ENCODE assay signal across 22 cellular contexts in the genomic region with DNA sequence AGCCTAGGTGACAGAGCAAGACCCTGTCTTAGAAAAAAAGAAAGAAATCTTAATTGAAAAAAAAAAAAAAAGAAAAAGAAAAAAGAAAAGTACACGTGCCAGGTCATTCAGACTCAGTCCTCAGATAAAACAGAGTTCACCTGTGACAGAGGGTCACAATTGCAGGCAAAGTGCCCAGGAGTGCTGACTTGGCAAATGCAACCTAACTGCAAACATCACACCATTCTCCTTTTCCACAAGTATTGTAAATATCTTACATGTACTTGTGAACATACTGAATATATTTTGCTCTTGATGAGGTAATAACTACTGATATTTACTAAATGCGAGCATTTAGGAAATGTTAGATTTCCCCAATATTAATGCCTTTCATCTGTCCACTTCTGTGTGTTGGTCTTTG. TPM values are rescaled to one million over a fixed set of nuclear protein-coding genes. Genes with fewer than 3 reads are reported as not detected.
"Had no signal": no experiment of that assay in that cellular context is flagged by ENCODE, and none has a peak within 500 bp of the region (broad histone marks: within the 10 kb centered on the region; RNA-seq: fewer than 3 reads in every experiment).

No MANE protein-coding gene starts in this region.

- H3K27me3 ChIP-seq: ovary, testis had no signal

- H3K4me2 ChIP-seq: hepatocyte had no signal

- H2AFZ ChIP-seq: hepatocyte had no signal

- FAIRE-seq: kidney had no signal

- H3K4me1 ChIP-seq: testis, tibial nerve had no signal

- H3K36me3 ChIP-seq: neutrophil, ovary, tibial nerve had no signal

- H3K4me3 ChIP-seq: dorsolateral prefrontal cortex, hepatocyte, ovary, testis, tibial nerve had no signal

- H3K79me2 ChIP-seq: hepatocyte had no signal

- H3K27ac ChIP-seq: dorsolateral prefrontal cortex, hepatocyte, neutrophil, ovary, testis, tibial nerve had no signal

- H3K9me3 ChIP-seq: neutrophil, ovary, testis, tibial nerve had no signal

- DNase-seq: cortex of kidney; dorsolateral prefrontal cortex; effector CD8-positive, alpha-beta T cell; foreskin melanocyte; head of caudate nucleus; kidney; left cardiac atrium; mammary epithelial cell; naive thymus-derived CD8-positive, alpha-beta T cell; ovary; right cardiac atrium; stimulated activated CD4-positive, alpha-beta T cell treated with anti-CD3 and anti-CD28 coated beads, Interleukin-4, amount 100 ng/mL, for 1 hour; stimulated activated CD8-positive, alpha-beta memory T cell treated with anti-CD3 and anti-CD28 coated beads, Interleukin-4, amount 100 ng/mL, for 48 hours; testis had no signal

- ATAC-seq: left cardiac atrium; naive thymus-derived CD8-positive, alpha-beta T cell; right cardiac atrium; stimulated activated effector memory CD8-positive, alpha-beta T cell treated with anti-CD3 and anti-CD28 coated beads, Interleukin-12 subunit alpha, Interleukin-12 subunit beta, amount 100 ng/mL, for 72 hours had no signal

RNA-seq across cellular contexts. Expression of gene COL2A1, which starts 9.0 kb away (rescaled TPM):
- total RNA-seq: kidney, left cardiac atrium, mesenteric fat pad, mononuclear cell, right cardiac atrium, subcutaneous adipose tissue, tibial nerve, ureter had no signal
- polyA plus RNA-seq: naive thymus-derived CD8-positive, alpha-beta T cell had no signal
